In genomic region chr4:34516524-34516923, GRCh38 we compare ENCODE assay signal across 24 cellular contexts.
"Had no signal": no experiment of that assay in that cellular context is flagged by ENCODE, and none has a peak within 500 bp of the region (broad histone marks: within the 10 kb centered on the region; RNA-seq: fewer than 3 reads in every experiment).

No MANE protein-coding gene starts in this region.

- H3K9me3 ChIP-seq: esophagus squamous epithelium, gastroesophageal sphincter, neutrophil, ovary, prostate gland, testis had no signal

- H3K4me3 Mint-ChIP-seq: activated B cell treated with CpG ODN at 0.5 μM for 24 hours; activated CD4-positive, alpha-beta memory T cell treated with anti-CD3 and anti-CD28 coated beads, Interleukin-2, amount 10 ng/mL, durations not matched to agents 7 days and 5 days; activated naive CD4-positive, alpha-beta T cell treated with anti-CD3 and anti-CD28 coated beads for 36 hours; activated T-cell treated with anti-CD3 and anti-CD28 coated beads, Interleukin-2, amount 50 U/mL, for 72 hours; endodermal cell; natural killer cell; type B pancreatic cell had no signal

- DNase-seq: activated B cell treated with CpG ODN at 0.5 μM for 24 hours; activated CD4-positive, alpha-beta memory T cell treated with anti-CD3 and anti-CD28 coated beads, Interleukin-2, amount 10 ng/mL, durations not matched to agents 7 days and 5 days; activated CD4-positive, alpha-beta T cell treated with anti-CD3 and anti-CD28 coated beads for 4 hours; activated effector memory CD4-positive, alpha-beta T cell treated with Interleukin-2 at 50 U/mL for 16 hours; activated naive CD4-positive, alpha-beta T cell treated with anti-CD3 and anti-CD28 coated beads for 36 hours; activated T-cell treated with anti-CD3 and anti-CD28 coated beads, Interleukin-2, amount 50 U/mL, for 72 hours; amygdala; cerebellar nuclear complex; endodermal cell; esophagus squamous epithelium; head of caudate nucleus; hypothalamus; left ventricle myocardium superior; midbrain; natural killer cell; ovary; stimulated activated CD4-positive, alpha-beta T cell treated with anti-CD3 and anti-CD28 coated beads, Interleukin-4, amount 100 ng/mL, for 1 hour; stimulated activated naive CD4-positive, alpha-beta T cell; testis had no signal

- ATAC-seq: activated T-cell treated with anti-CD3 and anti-CD28 coated beads, Interleukin-2, amount 50 U/mL, for 72 hours; gastroesophageal sphincter; left ventricle myocardium superior; natural killer cell had no signal

- H3K4me1 Mint-ChIP-seq: activated B cell treated with CpG ODN at 0.5 μM for 24 hours; activated CD4-positive, alpha-beta memory T cell treated with anti-CD3 and anti-CD28 coated beads, Interleukin-2, amount 10 ng/mL, durations not matched to agents 7 days and 5 days; natural killer cell had no signal

- H3K4me1 ChIP-seq: esophagus squamous epithelium, gastroesophageal sphincter, prostate gland, testis had no signal

- H3K4me3 ChIP-seq: coronary artery, esophagus squamous epithelium, gastroesophageal sphincter, ovary, prostate gland, testis had no signal

- H3K27ac Mint-ChIP-seq: activated B cell treated with CpG ODN at 0.5 μM for 24 hours; activated CD4-positive, alpha-beta memory T cell treated with anti-CD3 and anti-CD28 coated beads, Interleukin-2, amount 10 ng/mL, durations not matched to agents 7 days and 5 days; activated naive CD4-positive, alpha-beta T cell treated with anti-CD3 and anti-CD28 coated beads for 36 hours; activated T-cell treated with anti-CD3 and anti-CD28 coated beads, Interleukin-2, amount 50 U/mL, for 72 hours; endodermal cell; natural killer cell; type B pancreatic cell had no signal

- H3K9me3 Mint-ChIP-seq: type B pancreatic cell had no signal

- H3K27me3 Mint-ChIP-seq: activated B cell treated with CpG ODN at 0.5 μM for 24 hours; activated CD4-positive, alpha-beta memory T cell treated with anti-CD3 and anti-CD28 coated beads, Interleukin-2, amount 10 ng/mL, durations not matched to agents 7 days and 5 days; type B pancreatic cell had no signal

- H3K27ac ChIP-seq: coronary artery, esophagus squamous epithelium, gastroesophageal sphincter, neutrophil, ovary, prostate gland, testis had no signal

- H3K36me3 Mint-ChIP-seq: type B pancreatic cell had no signal

- H3K36me3 ChIP-seq: esophagus squamous epithelium, gastroesophageal sphincter, neutrophil, ovary, prostate gland had no signal

- H3K27me3 ChIP-seq: esophagus squamous epithelium, gastroesophageal sphincter, neutrophil, ovary, testis had no signal
